17 cellular contexts compared by ENCODE assay signal in genomic region chr18:50937183-50937582, GRCh38. TPM values are rescaled to one million over a fixed set of nuclear protein-coding genes. Genes with fewer than 3 reads are reported as not detected.
DNase-seq lines count a peak whose midpoint lies in the region; ATAC-seq lines count a peak whose summit lies in the region.
"Had no signal": no experiment of that assay in that cellular context is flagged by ENCODE, and none has a peak within 500 bp of the region (broad histone marks: within the 10 kb centered on the region; RNA-seq: fewer than 3 reads in every experiment).

No MANE protein-coding gene starts in this region.

- peaks cover 40% of the 10 kb centered on the region for H3K36me3 Mint-ChIP-seq in activated CD4-positive, alpha-beta T cell treated with anti-CD3 and anti-CD28 coated beads, Interleukin-2, amount 10 ng/mL, durations not matched to agents 24 days and 14 days (ENCODE audit: low read depth)
- peaks cover 65% of the 10 kb centered on the region for H3K36me3 Mint-ChIP-seq in stimulated activated naive CD8-positive, alpha-beta T cell treated with anti-CD3 and anti-CD28 coated beads, Interleukin-15, Interleukin-2, amounts not matched to agents 100 ng/mL and 50 ng/mL, for 24 hours (ENCODE audit: low read depth)
- H3K36me3 Mint-ChIP-seq in immature natural killer cell = peaks cover 9 to 23% (median 13%) of the 10 kb centered on the region in 3 donors

- peaks cover 4% of the 10 kb centered on the region for H3K4me1 Mint-ChIP-seq in activated CD4-positive, alpha-beta T cell treated with anti-CD3 and anti-CD28 coated beads, Interleukin-2, amount 10 ng/mL, durations not matched to agents 24 days and 14 days
- H3K4me1 Mint-ChIP-seq in stimulated activated naive CD8-positive, alpha-beta T cell treated with anti-CD3 and anti-CD28 coated beads, Interleukin-15, Interleukin-2, amounts not matched to agents 100 ng/mL and 50 ng/mL, for 24 hours (ENCODE audit: low read depth) = peaks cover 4% of the 10 kb centered on the region
- H3K4me1 Mint-ChIP-seq in stimulated activated naive CD8-positive, alpha-beta T cell treated with anti-CD3 and anti-CD28 coated beads, Interleukin-15, amount 100 ng/mL, for 72 hours = no peaks in the 10 kb centered on the region
- H3K4me1 Mint-ChIP-seq in immature natural killer cell = peaks cover 2 to 10% of the 10 kb centered on the region in 2 donors

- H3K27ac Mint-ChIP-seq in activated CD4-positive, alpha-beta T cell treated with anti-CD3 and anti-CD28 coated beads, Interleukin-2, amount 10 ng/mL, durations not matched to agents 24 days and 14 days = no peak overlapping the region
- peak overlapping the region; percentile 46 for H3K27ac Mint-ChIP-seq in stimulated activated naive CD8-positive, alpha-beta T cell treated with anti-CD3 and anti-CD28 coated beads, Interleukin-15, Interleukin-2, amounts not matched to agents 100 ng/mL and 50 ng/mL, for 24 hours
- peak overlapping the region in 1 of 2 donors; percentile 4 for H3K27ac Mint-ChIP-seq in stimulated activated naive CD8-positive, alpha-beta T cell treated with anti-CD3 and anti-CD28 coated beads, Interleukin-15, amount 100 ng/mL, for 72 hours
- H3K27ac Mint-ChIP-seq in immature natural killer cell = peak overlapping the region in 4 of 6 donors; percentile 28 to 69 (median 48)

- intact Hi-C loops in activated CD4-positive, alpha-beta T cell treated with anti-CD3 and anti-CD28 coated beads, Interleukin-2, amount 10 ng/mL, durations not matched to agents 24 days and 14 days (cut with micrococcal nuclease) = no loop called here

- DNase-seq in activated CD4-positive, alpha-beta T cell treated with anti-CD3 and anti-CD28 coated beads, Interleukin-2, amount 10 ng/mL, durations not matched to agents 24 days and 14 days = peak; percentile 23
- no peak for DNase-seq in activated CD4-positive, alpha-beta T cell treated with anti-CD3 and anti-CD28 coated beads for 1 hour
- DNase-seq in stimulated activated naive CD8-positive, alpha-beta T cell treated with anti-CD3 and anti-CD28 coated beads, Interleukin-15, amount 100 ng/mL, for 72 hours = no peak
- DNase-seq in immature natural killer cell (no peak), superior temporal gyrus (ENCODE audit: extremely low spot score) (no peak)
- DNase-seq in stimulated activated CD4-positive, alpha-beta T cell treated with anti-CD3 and anti-CD28 coated beads, Interleukin-2, amount 100 ng/mL, for 48 hours = no peak
- DNase-seq: Caco-2, DMS153, GOT3, KBM-7, NCI-H1436, NCI-H2029, NCI-H2171 treated with DMSO at 0.1 percent for 48 hours, NCI-H748 treated with DMSO at 0.1 percent for 48 hours, OCI-M1 had no signal

- no peaks in the 10 kb centered on the region for H3K27me3 Mint-ChIP-seq in activated CD4-positive, alpha-beta T cell treated with anti-CD3 and anti-CD28 coated beads, Interleukin-2, amount 10 ng/mL, durations not matched to agents 24 days and 14 days
- H3K27me3 Mint-ChIP-seq in stimulated activated naive CD8-positive, alpha-beta T cell treated with anti-CD3 and anti-CD28 coated beads, Interleukin-15, Interleukin-2, amounts not matched to agents 100 ng/mL and 50 ng/mL, for 24 hours = no peaks in the 10 kb centered on the region
- H3K27me3 Mint-ChIP-seq in stimulated activated naive CD8-positive, alpha-beta T cell treated with anti-CD3 and anti-CD28 coated beads, Interleukin-15, amount 100 ng/mL, for 72 hours = no peaks in the 10 kb centered on the region
- peaks cover 0 to 2% (median 0%) of the 10 kb centered on the region in 3 donors for H3K27me3 Mint-ChIP-seq in immature natural killer cell (ENCODE audit: low read depth in 3 of 3)

- H3K4me3 Mint-ChIP-seq in activated CD4-positive, alpha-beta T cell treated with anti-CD3 and anti-CD28 coated beads, Interleukin-2, amount 10 ng/mL, durations not matched to agents 24 days and 14 days = no peak overlapping the region
- H3K4me3 Mint-ChIP-seq in stimulated activated naive CD8-positive, alpha-beta T cell treated with anti-CD3 and anti-CD28 coated beads, Interleukin-15, Interleukin-2, amounts not matched to agents 100 ng/mL and 50 ng/mL, for 24 hours = no peak overlapping the region
- H3K4me3 Mint-ChIP-seq in stimulated activated naive CD8-positive, alpha-beta T cell treated with anti-CD3 and anti-CD28 coated beads, Interleukin-15, amount 100 ng/mL, for 72 hours = no peak overlapping the region
- no peak overlapping the region for H3K4me3 Mint-ChIP-seq in immature natural killer cell

- H3K9me3 Mint-ChIP-seq in activated CD4-positive, alpha-beta T cell treated with anti-CD3 and anti-CD28 coated beads, Interleukin-2, amount 10 ng/mL, durations not matched to agents 24 days and 14 days = no peaks in the 10 kb centered on the region
- H3K9me3 Mint-ChIP-seq in stimulated activated naive CD8-positive, alpha-beta T cell treated with anti-CD3 and anti-CD28 coated beads, Interleukin-15, Interleukin-2, amounts not matched to agents 100 ng/mL and 50 ng/mL, for 24 hours = no peaks in the 10 kb centered on the region
- H3K9me3 Mint-ChIP-seq in stimulated activated naive CD8-positive, alpha-beta T cell treated with anti-CD3 and anti-CD28 coated beads, Interleukin-15, amount 100 ng/mL, for 72 hours = no peaks in the 10 kb centered on the region
- no peaks in the 10 kb centered on the region for H3K9me3 Mint-ChIP-seq in immature natural killer cell

- ATAC-seq in stimulated activated naive CD8-positive, alpha-beta T cell treated with anti-CD3 and anti-CD28 coated beads, Interleukin-15, amount 100 ng/mL, for 72 hours = no peak
- ATAC-seq in GM18909 (IDR thresholded peaks at IDR 0.05; ENCODE audit: poor library complexity, unreplicated experiment) = no peak

RNA-seq across cellular contexts. Expression of gene ELAC1, which starts 30.7 kb away (rescaled TPM):
- total RNA-seq in activated CD4-positive, alpha-beta T cell treated with anti-CD3 and anti-CD28 coated beads, Interleukin-2, amount 10 ng/mL, durations not matched to agents 24 days and 14 days = 6.8 and 7.0 TPM in 2 replicates
- 10 to 100 TPM in 2 of 3 donors, 1 to 10 TPM in 1; 9.3 to 23.6 (median 19.8) TPM for polyA plus RNA-seq in immature natural killer cell

RNA-seq across cellular contexts. Expression of gene ME2, which starts 58.3 kb away (rescaled TPM):
- total RNA-seq in activated CD4-positive, alpha-beta T cell treated with anti-CD3 and anti-CD28 coated beads, Interleukin-2, amount 10 ng/mL, durations not matched to agents 24 days and 14 days = 141 and 143 TPM in 2 replicates
- 10 to 100 TPM; 57.9 to 96.3 (median 71.5) TPM for polyA plus RNA-seq in immature natural killer cell
